In genomic region chr14:96940009-96940408, GRCh38 we compare ENCODE assay signal across 16 cellular contexts.
DNase-seq lines count a peak whose midpoint lies in the region; ATAC-seq, FAIRE-seq and TF ChIP-seq lines count a peak whose summit lies in the region.
"Had no signal": no experiment of that assay in that cellular context is flagged by ENCODE, and none has a peak within 500 bp of the region (broad histone marks: within the 10 kb centered on the region; RNA-seq: fewer than 3 reads in every experiment).

No MANE protein-coding gene starts in this region.

- no peak for TF ChIP-seq RAD21 in K562 (CRISPR knock-in tag; conservative IDR thresholded peaks at IDR 0.05 in 1 of 2, IDR thresholded peaks at IDR 0.05 in 1 of 2)

- no peak for ATAC-seq in stimulated activated naive CD8-positive, alpha-beta T cell treated with anti-CD3 and anti-CD28 coated beads, Interleukin-15, Interleukin-2, amounts not matched to agents 100 U/mL and 50 U/mL, for 24 hours
- ATAC-seq in stimulated activated naive CD8-positive, alpha-beta T cell treated with anti-CD3 and anti-CD28 coated beads, Interleukin-15, amount 100 ng/mL, for 72 hours, result no peak
- peak; percentile 86 for ATAC-seq in K562
- no peak for ATAC-seq in GM18520 (IDR thresholded peaks at IDR 0.05; ENCODE audit: unreplicated experiment)
- ATAC-seq: right cardiac atrium, upper lobe of right lung had no signal

- no peaks in the 10 kb centered on the region for H3K9me3 ChIP-seq in K562 (replicated peaks; ENCODE audit: control insufficient read depth, insufficient read depth, low read depth, low read length)
- H3K9me3 ChIP-seq: heart left ventricle, upper lobe of right lung had no signal

- CTCF ChIA-PET in K562 (lab: Yijun Ruan, JAX; ENCODE audit: low intra/inter-chr PET ratio), result no interaction called here

- H3K4me1 ChIP-seq in K562 (replicated peaks in 1 of 2; ENCODE audit: control insufficient read depth in 2 of 2, insufficient read depth in 2 of 2, low read length in 2 of 2), result peaks cover 0 to 4% of the 10 kb centered on the region in 2 experiments; a peak in 1 of 5 replicates
- H3K4me1 ChIP-seq: heart left ventricle, upper lobe of right lung had no signal

- FAIRE-seq in K562 (lab: Jason Lieb, UNC) (peak; percentile 57), urothelium cell line (lab: Jason Lieb, UNC) (no peak)

- DNase-seq in stimulated activated naive CD8-positive, alpha-beta T cell treated with anti-CD3 and anti-CD28 coated beads, Interleukin-15, Interleukin-2, amounts not matched to agents 100 U/mL and 50 U/mL, for 24 hours, result peak; percentile 8
- DNase-seq in stimulated activated naive CD8-positive, alpha-beta T cell treated with anti-CD3 and anti-CD28 coated beads, Interleukin-15, amount 100 ng/mL, for 72 hours, result no peak
- DNase-seq in Kasumi-1 (lab: John Stamatoyannopoulos, UW) (peak; percentile 3 to 29), K562 (ENCODE audit: extremely low read depth in 1 of 4, low spot score in 3 of 4) (peak; percentile 53 to 57 (median 56)), urothelium cell line (ENCODE audit: low spot score) (peak; percentile 16), NCI-H187 treated with DMSO at 0.1 percent for 48 hours (lab: John Stamatoyannopoulos, UW) (no peak), NCI-H1694 treated with DMSO at 0.1 percent for 48 hours (lab: John Stamatoyannopoulos, UW) (no peak)
- DNase-seq: DMS153; heart left ventricle; NCI-H2029 treated with DMSO at 0.1 percent for 48 hours; NCI-H82; stimulated activated CD4-positive, alpha-beta T cell treated with anti-CD3 and anti-CD28 coated beads, Interleukin-2, amount 100 ng/mL, for 48 hours; upper lobe of right lung had no signal

- no peak for TF ChIP-seq CTCF in K562 (IDR thresholded peaks at IDR 0.05 in 2 of 3, conservative IDR thresholded peaks at IDR 0.05 in 1 of 3; ENCODE audit: insufficient read depth in 2 of 3, low read depth in 1 of 3, low read length in 3 of 3)

- H3K4me3 Mint-ChIP-seq in stimulated activated naive CD8-positive, alpha-beta T cell treated with anti-CD3 and anti-CD28 coated beads, Interleukin-15, amount 100 ng/mL, for 72 hours, result no peak overlapping the region

- no peaks in the 10 kb centered on the region for H3K79me2 ChIP-seq in K562 (ENCODE audit: control insufficient read depth, insufficient read depth, low read length)

- in situ Hi-C loops in K562 (cut with MboI), result no loop called here

- no peak for TF ChIP-seq POLR2A in K562 (conservative IDR thresholded peaks at IDR 0.05)

- H2AFZ ChIP-seq in K562 (ENCODE audit: low read depth, low read length), result no peak overlapping the region

- no peak overlapping the region for H3K27ac ChIP-seq in K562 (ENCODE audit: extremely low read depth, low read depth, low read length)
- H3K27ac ChIP-seq: heart left ventricle, upper lobe of right lung, VCaP had no signal

- H3K9me3 Mint-ChIP-seq in stimulated activated naive CD8-positive, alpha-beta T cell treated with anti-CD3 and anti-CD28 coated beads, Interleukin-15, amount 100 ng/mL, for 72 hours, result no peaks in the 10 kb centered on the region

- intact Hi-C loops in K562 (cut with micrococcal nuclease), result no loop called here

- TF ChIP-seq EP300 in K562 (IDR thresholded peaks at IDR 0.05; ENCODE audit: low read length), result no peak

- POLR2A ChIA-PET in K562 (lab: Yijun Ruan, JAX), result no interaction called here

- no peaks in the 10 kb centered on the region for H3K9me1 ChIP-seq in K562 (ENCODE audit: control insufficient read depth, insufficient read depth, low read length)

- H3K4me3 ChIP-seq in K562, result no peak overlapping the region
- H3K4me3 ChIP-seq: heart left ventricle, upper lobe of right lung had no signal

- no peaks in the 10 kb centered on the region for H3K27me3 Mint-ChIP-seq in stimulated activated naive CD8-positive, alpha-beta T cell treated with anti-CD3 and anti-CD28 coated beads, Interleukin-15, amount 100 ng/mL, for 72 hours

- H4K20me1 ChIP-seq in K562 (replicated peaks; ENCODE audit: control insufficient read depth, insufficient read depth, low read length), result peaks cover 5% of the 10 kb centered on the region

- no peak overlapping the region for H3K9ac ChIP-seq in K562 (ENCODE audit: insufficient read depth in 1 of 2, low read depth in 2 of 2, low read length in 2 of 2)

- peaks cover 2% of the 10 kb centered on the region for H3K4me1 Mint-ChIP-seq in stimulated activated naive CD8-positive, alpha-beta T cell treated with anti-CD3 and anti-CD28 coated beads, Interleukin-15, amount 100 ng/mL, for 72 hours

- BruUV-seq in K562 (replicated peaks; lab: Mats Ljungman, UMichigan), result no TSS peak

- no peaks in the 10 kb centered on the region for H3K36me3 ChIP-seq in K562 (ENCODE audit: control insufficient read depth, insufficient read depth, low read length)
- H3K36me3 ChIP-seq: heart left ventricle, upper lobe of right lung had no signal

- 6% methylated on average over 2 of the region's 3 CpGs for WGBS in K562 (ENCODE audit: insufficient coverage, low coverage, missing lambda C conversion rate)

- no peak overlapping the region for H3K4me2 ChIP-seq in K562 (ENCODE audit: insufficient read depth, low read length)

- no peak overlapping the region for H3K27ac Mint-ChIP-seq in stimulated activated naive CD8-positive, alpha-beta T cell treated with anti-CD3 and anti-CD28 coated beads, Interleukin-15, amount 100 ng/mL, for 72 hours

- H3K27me3 ChIP-seq in K562 (ENCODE audit: control insufficient read depth in 2 of 2, insufficient read depth in 2 of 2, low read length in 2 of 2), result no peaks in the 10 kb centered on the region
- H3K27me3 ChIP-seq: heart left ventricle, upper lobe of right lung had no signal

TF ChIP-seq in K562, 482 proteins besides CTCF, POLR2A, EP300 and RAD21 (continues in another document):
- TF ChIP-seq CHAMP1 (IDR thresholded peaks at IDR 0.05) (0 out of 2 replicates have a peak, but pooled peaks have one; percentile 20), MXI1 (IDR thresholded peaks at IDR 0.05; ENCODE audit: low read depth, low read length) (0 out of 2 replicates have a peak, but pooled peaks have one; percentile 39), EHMT2 (IDR thresholded peaks at IDR 0.05) (peak; percentile 96), PURB (CRISPR knock-in tag; IDR thresholded peaks at IDR 0.05; ENCODE audit: low read depth) (no peak), SIN3A (IDR thresholded peaks at IDR 0.05; ENCODE audit: borderline replicate concordance in 2 of 2, control insufficient read depth in 1 of 2, low read depth in 2 of 2, low read length in 2 of 2) (peak; percentile 44 to 80; a peak in 1 of 4 replicates), JUN (IDR thresholded peaks at IDR 0.05; ENCODE audit: borderline replicate concordance, low read depth, low read length) (no peak), JUN (CRISPR knock-in tag; IDR thresholded peaks at IDR 0.05; ENCODE audit: borderline replicate concordance) (no peak), MEIS2 (IDR thresholded peaks at IDR 0.05; ENCODE audit: partially characterized antibody) (peak; percentile 8), ZNF23 (CRISPR knock-in tag; IDR thresholded peaks at IDR 0.05) (no peak), PKNOX1 (IDR thresholded peaks at IDR 0.05) (peak; percentile 90), PBX2 (CRISPR knock-in tag; IDR thresholded peaks at IDR 0.05; ENCODE audit: low read depth) (no peak), PBX2 (tag; conservative IDR thresholded peaks at IDR 0.05; ENCODE audit: low read depth) (peak; percentile 66)

Comparison
In these comparisons a context has a peak if more than half of its experiments do, and no peak if none do; other contexts are left out.
1. DNase-seq: peak in stimulated activated naive CD8-positive, alpha-beta T cell treated with anti-CD3 and anti-CD28 coated beads, Interleukin-15, Interleukin-2, amounts not matched to agents 100 U/mL and 50 U/mL, for 24 hours (single experiment), Kasumi-1 (2 of 2), K562 (4 of 4) and urothelium cell line (single experiment); none in stimulated activated naive CD8-positive, alpha-beta T cell treated with anti-CD3 and anti-CD28 coated beads, Interleukin-15, amount 100 ng/mL, for 72 hours (0 of 2), NCI-H187 treated with DMSO at 0.1 percent for 48 hours (single experiment) and NCI-H1694 treated with DMSO at 0.1 percent for 48 hours (single experiment).